ENCODE assay signal across 14 cellular contexts in the genomic region with DNA sequence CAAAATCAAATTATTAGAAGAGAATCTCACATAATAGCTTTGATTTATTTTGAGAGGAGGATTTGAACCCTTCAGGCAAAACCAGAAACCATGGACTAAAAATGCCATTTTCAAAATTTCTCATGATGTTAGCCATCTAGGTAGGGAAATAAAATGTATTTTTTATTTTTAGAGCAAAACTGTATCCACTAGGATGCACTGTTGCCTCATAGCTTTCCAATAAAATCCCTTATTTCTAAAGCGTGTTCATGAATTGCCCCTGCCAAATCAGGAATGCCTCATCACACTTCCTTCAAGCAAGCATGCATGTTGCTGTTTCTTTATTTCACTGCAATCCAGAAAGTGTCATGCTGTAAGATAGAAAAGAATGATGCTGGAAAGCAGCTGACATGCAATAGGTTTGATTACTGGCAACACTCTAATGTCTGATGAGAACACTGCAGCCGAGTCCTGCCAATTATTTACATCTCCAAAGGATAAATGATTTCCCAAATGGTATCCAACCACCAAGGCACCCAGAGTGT.
DNase-seq lines count a peak whose midpoint lies in the region; ATAC-seq and TF ChIP-seq lines count a peak whose summit lies in the region.
"Had no signal": no experiment of that assay in that cellular context is flagged by ENCODE, and none has a peak within 500 bp of the region (broad histone marks: within the 10 kb centered on the region; RNA-seq: fewer than 3 reads in every experiment).

No MANE protein-coding gene starts in this region.

- no peaks in the 10 kb centered on the region for H3K4me1 ChIP-seq in A673 (ENCODE audit: insufficient read depth, low read length, poor library complexity, severe bottlenecking)
- H3K4me1 ChIP-seq: BLaER1 treated with 17β-estradiol and CSF1 and Interleukin-3, amounts not matched to agents 10 nM and 100 nM had no signal

- POLR2A ChIA-PET in A673 (lab: Charles Lee; ENCODE audit: low non-redundant PET), result no interaction called here

- ATAC-seq in GM19463 (IDR thresholded peaks at IDR 0.05; ENCODE audit: unreplicated experiment), result no peak
- ATAC-seq: CD8-positive, alpha-beta T cell had no signal

- peak; percentile 34; the same call in 1 of the 2 replicates for TF ChIP-seq CTCF in A673 (conservative IDR thresholded peaks at IDR 0.05; ENCODE audit: low read depth, low read length)
- peak; percentile 24 for TF ChIP-seq CTCF in epithelial cell of proximal tubule (conservative IDR thresholded peaks at IDR 0.05; ENCODE audit: low read depth, low read length)

- no peaks in the 10 kb centered on the region for H3K36me3 ChIP-seq in A673 (ENCODE audit: insufficient read depth, low read length, poor library complexity, severe bottlenecking)
- H3K36me3 ChIP-seq: BLaER1 treated with 17β-estradiol and CSF1 and Interleukin-3, amounts not matched to agents 10 nM and 100 nM had no signal

- H3K4me3 ChIP-seq in A673 (ENCODE audit: low read depth, low read length, poor library complexity, severe bottlenecking), result no peak overlapping the region
- H3K4me3 ChIP-seq in epithelial cell of proximal tubule (ENCODE audit: low read depth, low read length), result no peak overlapping the region
- H3K4me3 ChIP-seq: BLaER1 treated with 17β-estradiol and CSF1 and Interleukin-3, amounts not matched to agents 10 nM and 100 nM had no signal

- no peaks in the 10 kb centered on the region for H3K9me3 ChIP-seq in A673 (ENCODE audit: low read depth, low read length, poor library complexity, severe bottlenecking)
- H3K9me3 ChIP-seq: BLaER1 treated with 17β-estradiol and CSF1 and Interleukin-3, amounts not matched to agents 10 nM and 100 nM had no signal

- intact Hi-C loops in A673 (cut with micrococcal nuclease; ENCODE audit: unreplicated experiment), result no loop called here

- in situ Hi-C loops in SK-MEL-5 (cut with HindIII; ENCODE audit: low pct_unique_long_range_greater_than_20kb, low sequenced_read_pairs), result no loop called here

- BruUV-seq in A673 (replicated peaks; lab: Mats Ljungman, UMichigan), result no TSS peak

- H3K27ac ChIP-seq in A673 (ENCODE audit: low read depth, low read length, poor library complexity, severe bottlenecking), result no peak overlapping the region
- H3K27ac ChIP-seq: BLaER1 treated with 17β-estradiol and CSF1 and Interleukin-3, amounts not matched to agents 10 nM and 100 nM had no signal

- CTCF ChIA-PET in A673 (lab: Charles Lee), result no interaction called here

- H3K27me3 ChIP-seq in A673 (replicated peaks; ENCODE audit: insufficient read depth, low read depth, low read length, poor library complexity), result no peaks in the 10 kb centered on the region
- H3K27me3 ChIP-seq: BLaER1 treated with 17β-estradiol and CSF1 and Interleukin-3, amounts not matched to agents 10 nM and 100 nM had no signal

- DNase-seq in A673 (ENCODE audit: low spot score) (peak; percentile 6), SK-MEL-5 (ENCODE audit: low read depth, low spot score) (peak; percentile 13), epithelial cell of proximal tubule (ENCODE audit: low read depth) (no peak), left kidney (ENCODE audit: low read depth, low spot score) (peak; percentile 4), HCEC 1CT (no peak)
- no peak for DNase-seq in activated CD4-positive, alpha-beta T cell treated with anti-CD3 and anti-CD28 coated beads for 48 hours
- no peak for DNase-seq in activated CD8-positive, alpha-beta memory T cell treated with anti-CD3 and anti-CD28 coated beads for 24 hours
- DNase-seq: 8988T; Calu3; CD8-positive, alpha-beta T cell; GOT3; H7 had no signal

Comparison
In these comparisons a context has a peak if more than half of its experiments do, and no peak if none do; other contexts are left out.
1. DNase-seq: peak in A673 (single experiment), SK-MEL-5 (single experiment) and left kidney (single experiment); none in epithelial cell of proximal tubule (single experiment), activated CD4-positive, alpha-beta T cell treated with anti-CD3 and anti-CD28 coated beads for 48 hours (single experiment), activated CD8-positive, alpha-beta memory T cell treated with anti-CD3 and anti-CD28 coated beads for 24 hours (single experiment) and HCEC 1CT (single experiment).